In genomic region chr2:145088733-145089132, GRCh38 we compare ENCODE assay signal across 25 cellular contexts.
"Had no signal": no experiment of that assay in that cellular context is flagged by ENCODE, and none has a peak within 500 bp of the region (broad histone marks: within the 10 kb centered on the region; RNA-seq: fewer than 3 reads in every experiment).

No MANE protein-coding gene starts in this region.

- H3K36me3 ChIP-seq: gastroesophageal sphincter, ovary, right lobe of liver, transverse colon had no signal

- H3K9me3 ChIP-seq: ovary, right lobe of liver, testis, transverse colon had no signal

- H2AFZ ChIP-seq: hepatocyte had no signal

- H3K4me3 Mint-ChIP-seq: activated B cell treated with CpG ODN at 0.5 μM for 24 hours; activated T-cell treated with anti-CD3 and anti-CD28 coated beads, Interleukin-2, amount 50 U/mL, for 72 hours; brain; effector memory CD8-positive, alpha-beta T cell; nephron progenitor cell; T-helper 17 cell had no signal

- H3K27ac Mint-ChIP-seq: activated B cell treated with CpG ODN at 0.5 μM for 24 hours; activated naive CD4-positive, alpha-beta T cell treated with anti-CD3 and anti-CD28 coated beads, Interleukin-2, amount 50 U/mL, for 72 hours; activated T-cell treated with anti-CD3 and anti-CD28 coated beads, Interleukin-2, amount 50 U/mL, for 72 hours; effector memory CD8-positive, alpha-beta T cell; nephron progenitor cell; progenitor cell of endocrine pancreas; T-helper 17 cell had no signal

- H3K79me2 ChIP-seq: hepatocyte had no signal

- H3K4me1 Mint-ChIP-seq: activated B cell treated with CpG ODN at 0.5 μM for 24 hours, naive B cell, nephron progenitor cell, T-helper 17 cell had no signal

- H3K4me1 ChIP-seq: gastroesophageal sphincter, right lobe of liver, testis, transverse colon had no signal

- H3K9me3 Mint-ChIP-seq: activated T-cell treated with anti-CD3 and anti-CD28 coated beads, Interleukin-2, amount 50 U/mL, for 72 hours; effector memory CD8-positive, alpha-beta T cell had no signal

- H3K27me3 ChIP-seq: gastroesophageal sphincter, hepatocyte, ovary, right lobe of liver, testis, transverse colon had no signal

- H3K36me3 Mint-ChIP-seq: activated naive CD4-positive, alpha-beta T cell treated with anti-CD3 and anti-CD28 coated beads, Interleukin-2, amount 50 U/mL, for 72 hours; brain had no signal

- H3K27me3 Mint-ChIP-seq: activated B cell treated with CpG ODN at 0.5 μM for 24 hours had no signal

- H3K4me3 ChIP-seq: gastroesophageal sphincter, hepatocyte, ovary, right lobe of liver, testis, transverse colon had no signal

- H3K4me2 ChIP-seq: hepatocyte had no signal

- DNase-seq: activated B cell treated with CpG ODN at 0.5 μM for 24 hours; activated naive CD4-positive, alpha-beta T cell; activated T-cell treated with anti-CD3 and anti-CD28 coated beads for 4 hours; activated T-cell treated with anti-CD3 and anti-CD28 coated beads, Interleukin-2, amount 50 U/mL, for 72 hours; anterior cingulate cortex; cortex of kidney; effector memory CD8-positive, alpha-beta T cell; erythroblast; left cardiac atrium; left ventricle myocardium superior; naive B cell; nephron progenitor cell; ovary; right lobe of liver; stimulated activated CD4-positive, alpha-beta T cell treated with anti-CD3 and anti-CD28 coated beads, Interleukin-2, amount 100 ng/mL, for 48 hours; stimulated activated naive CD4-positive, alpha-beta T cell treated with Interleukin-2 at 50 U/mL for 16 hours; T-helper 17 cell; T1000; testis; transverse colon had no signal

- ATAC-seq: activated naive CD4-positive, alpha-beta T cell treated with anti-CD3 and anti-CD28 coated beads, Interleukin-2, amount 50 U/mL, for 72 hours; activated T-cell treated with anti-CD3 and anti-CD28 coated beads, Interleukin-2, amount 50 U/mL, for 72 hours; effector memory CD8-positive, alpha-beta T cell; gastroesophageal sphincter; left cardiac atrium; left ventricle myocardium superior; right lobe of liver; T-helper 17 cell had no signal

- H3K27ac ChIP-seq: gastroesophageal sphincter, hepatocyte, ovary, right lobe of liver, testis, transverse colon had no signal
